Comparison of ENCODE assay signal across 12 cellular contexts in the genomic region with DNA sequence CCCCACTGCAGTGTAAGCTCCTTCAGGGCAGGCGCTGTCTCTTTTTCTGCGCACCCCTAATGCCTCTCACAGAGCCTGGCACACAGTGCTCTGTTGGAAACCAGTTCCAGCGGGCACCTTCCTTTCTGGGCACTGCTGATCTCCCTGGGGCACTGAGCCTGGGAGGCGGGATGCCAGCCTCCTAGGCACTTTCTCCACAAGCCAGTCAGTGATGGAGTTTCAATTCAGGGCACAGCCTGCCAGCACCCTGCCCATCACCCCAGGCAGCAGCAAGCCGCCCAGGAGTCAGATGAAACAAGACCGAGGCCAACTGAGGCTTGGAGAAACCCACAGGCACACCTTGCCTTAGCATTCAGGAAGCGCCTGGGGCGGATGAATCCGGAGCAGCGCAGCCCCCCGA. TPM values are rescaled to one million over a fixed set of nuclear protein-coding genes. Genes with fewer than 3 reads are reported as not detected.
DNase-seq lines count a peak whose midpoint lies in the region; ATAC-seq, FAIRE-seq and TF ChIP-seq lines count a peak whose summit lies in the region.
"Had no signal": no experiment of that assay in that cellular context is flagged by ENCODE, and none has a peak within 500 bp of the region (broad histone marks: within the 10 kb centered on the region; RNA-seq: fewer than 3 reads in every experiment).

No MANE protein-coding gene starts in this region.

- H3K36me3 ChIP-seq in BLaER1 treated with 17β-estradiol and CSF1 and Interleukin-3, amounts not matched to agents 10 nM and 100 nM, result no peaks in the 10 kb centered on the region
- no peaks in the 10 kb centered on the region for H3K36me3 ChIP-seq in hepatocyte (replicated peaks; ENCODE audit: insufficient read depth, low read depth)
- H3K36me3 ChIP-seq in pancreas, result no peaks in the 10 kb centered on the region

- no peak for DNase-seq in astrocyte of the spinal cord (ENCODE audit: low read depth, low spot score)
- DNase-seq in hepatocyte (ENCODE audit: low spot score), result no peak
- no peak for DNase-seq in pancreas
- DNase-seq in activated gamma-delta T cell (lab: John Stamatoyannopoulos, UW), result no peak
- no peak for DNase-seq in activated CD4-positive, alpha-beta T cell treated with anti-CD3 and anti-CD28 coated beads, Interleukin-2, amount 10 ng/mL, durations not matched to agents 7 days and 5 days
- DNase-seq in NAMALWA (ENCODE audit: low spot score), result no peak
- no peak for DNase-seq in Calu3
- DNase-seq: activated gamma-delta T cell treated with Interleukin-2 at 50 U/mL for 16 hours, NCI-H2029 treated with DMSO at 0.1 percent for 48 hours, SW 1271 had no signal

- peaks cover 31 to 73% (median 40%) of the 10 kb centered on the region in 10 experiments for H3K4me1 ChIP-seq in BLaER1 treated with 17β-estradiol and CSF1 and Interleukin-3, amounts not matched to agents 10 nM and 100 nM
- H3K4me1 ChIP-seq in hepatocyte (ENCODE audit: insufficient read depth), result peaks cover 19% of the 10 kb centered on the region
- H3K4me1 ChIP-seq in pancreas, result no peaks in the 10 kb centered on the region

- peaks cover 47 to 77% (median 68%) of the 10 kb centered on the region in 11 experiments for H3K27me3 ChIP-seq in BLaER1 treated with 17β-estradiol and CSF1 and Interleukin-3, amounts not matched to agents 10 nM and 100 nM
- H3K27me3 ChIP-seq in hepatocyte (no peaks in the 10 kb centered on the region), pancreas (no peaks in the 10 kb centered on the region)

- peak in 3 of 4 donors; percentile 22 to 43 (median 39) for ATAC-seq in pancreas

- H3K9ac ChIP-seq in BLaER1 treated with 17β-estradiol and CSF1 and Interleukin-3, amounts not matched to agents 10 nM and 100 nM, result peak overlapping the region in 2 of 11 experiments; percentile 32 to 44; a peak in 2 of 22 replicates

- no peak overlapping the region for H3K27ac ChIP-seq in BLaER1 treated with 17β-estradiol and CSF1 and Interleukin-3, amounts not matched to agents 10 nM and 100 nM
- H3K27ac ChIP-seq in hepatocyte, result peak overlapping the region; percentile 73
- H3K27ac ChIP-seq in pancreas, result no peak overlapping the region

- H3K4me1 Mint-ChIP-seq in activated CD4-positive, alpha-beta T cell treated with anti-CD3 and anti-CD28 coated beads, Interleukin-2, amount 10 ng/mL, durations not matched to agents 7 days and 5 days, result peaks cover 28% of the 10 kb centered on the region
- no peaks in the 10 kb centered on the region for H3K4me1 Mint-ChIP-seq in Calu3 (ENCODE audit: low read depth, unreplicated experiment)

- H3K9me3 ChIP-seq in BLaER1 treated with 17β-estradiol and CSF1 and Interleukin-3, amounts not matched to agents 10 nM and 100 nM (replicated peaks in 1 of 11), result peaks cover 0 to 7% (median 5%) of the 10 kb centered on the region in 11 experiments; a peak in 9 of 22 replicates
- H3K9me3 ChIP-seq in hepatocyte (ENCODE audit: low read depth), result no peaks in the 10 kb centered on the region
- H3K9me3 ChIP-seq in pancreas, result no peaks in the 10 kb centered on the region

- intact Hi-C loops in pancreas (cut with DNase I) (no loop called here), Calu3 (cut with micrococcal nuclease; ENCODE audit: unreplicated experiment) (no loop called here)

- TF ChIP-seq CTCF in astrocyte of the spinal cord (IDR thresholded peaks at IDR 0.05; ENCODE audit: low read depth, low read length) (no peak), hepatocyte (IDR thresholded peaks at IDR 0.05; ENCODE audit: poor library complexity) (no peak), pancreas (IDR thresholded peaks at IDR 0.05) (no peak), Calu3 (IDR thresholded peaks at IDR 0.05; ENCODE audit: unreplicated experiment) (no peak)

- H3K27ac Mint-ChIP-seq in activated CD4-positive, alpha-beta T cell treated with anti-CD3 and anti-CD28 coated beads, Interleukin-2, amount 10 ng/mL, durations not matched to agents 7 days and 5 days, result no peak overlapping the region
- no peak overlapping the region for H3K27ac Mint-ChIP-seq in Calu3 (ENCODE audit: unreplicated experiment)

- no peaks in the 10 kb centered on the region for H3K79me2 ChIP-seq in hepatocyte

- H3K36me3 Mint-ChIP-seq in activated CD4-positive, alpha-beta T cell treated with anti-CD3 and anti-CD28 coated beads, Interleukin-2, amount 10 ng/mL, durations not matched to agents 7 days and 5 days (ENCODE audit: low read depth), result no peaks in the 10 kb centered on the region
- H3K36me3 Mint-ChIP-seq in Calu3 (ENCODE audit: insufficient read depth, unreplicated experiment), result peaks cover 8% of the 10 kb centered on the region

- CTCF ChIA-PET in activated CD4-positive, alpha-beta T cell treated with anti-CD3 and anti-CD28 coated beads, Interleukin-2, amount 10 ng/mL, durations not matched to agents 7 days and 5 days (lab: Charles Lee), result interaction anchor here (0.7 to 1.4 kb wide), 3 partner anchors 10 to 47 kb away, joined by 3 to 4 read pairs (median 3); no protein-coding TSS in a partner anchor
- CTCF ChIA-PET in Calu3 (lab: Charles Lee), result no interaction called here

- no peak overlapping the region for H3K4me3 Mint-ChIP-seq in activated CD4-positive, alpha-beta T cell treated with anti-CD3 and anti-CD28 coated beads, Interleukin-2, amount 10 ng/mL, durations not matched to agents 7 days and 5 days
- no peak overlapping the region for H3K4me3 Mint-ChIP-seq in Calu3 (ENCODE audit: low read depth, unreplicated experiment)

- H3K9me3 Mint-ChIP-seq in activated CD4-positive, alpha-beta T cell treated with anti-CD3 and anti-CD28 coated beads, Interleukin-2, amount 10 ng/mL, durations not matched to agents 7 days and 5 days, result no peaks in the 10 kb centered on the region
- H3K9me3 Mint-ChIP-seq in Calu3 (ENCODE audit: low read depth, unreplicated experiment), result no peaks in the 10 kb centered on the region

- H2AFZ ChIP-seq in hepatocyte, result peak overlapping the region; percentile 42

- peaks cover 0 to 24% (median 0%) of the 10 kb centered on the region in 11 experiments; a peak in 8 of 22 replicates for H4K20me1 ChIP-seq in BLaER1 treated with 17β-estradiol and CSF1 and Interleukin-3, amounts not matched to agents 10 nM and 100 nM
- H4K20me1 ChIP-seq in hepatocyte (ENCODE audit: insufficient read depth, poor library complexity, severe bottlenecking), result no peaks in the 10 kb centered on the region

- H3K4me3 ChIP-seq in BLaER1 treated with 17β-estradiol and CSF1 and Interleukin-3, amounts not matched to agents 10 nM and 100 nM, result peak overlapping the region in 6 of 10 experiments; percentile 19 to 58 (median 42); a peak in 12 of 20 replicates
- peak overlapping the region; percentile 25 for H3K4me3 ChIP-seq in astrocyte of the spinal cord (ENCODE audit: low read depth, low read length)
- H3K4me3 ChIP-seq in hepatocyte, result no peak overlapping the region
- H3K4me3 ChIP-seq in pancreas, result peak overlapping the region; percentile 2 to 39 (median 30)

- H3K9me2 ChIP-seq in hepatocyte (replicated peaks; ENCODE audit: insufficient read depth), result no peaks in the 10 kb centered on the region

- BruUV-seq in Calu3 (replicated peaks; lab: Mats Ljungman, UMichigan), result no TSS peak

- WGBS in hepatocyte (ENCODE audit: low lambda C conversion rate, missing lambda C conversion rate), result 38% methylated on average over 11 of the region's 11 CpGs
- WGBS in pancreas, 2 donors, result 34 to 48% methylated on average over 7 to 11 of the region's 11 CpGs

- in situ Hi-C loops in astrocyte of the spinal cord (cut with HindIII; ENCODE audit: low sequenced_read_pairs), result no loop called here

- H3K27me3 Mint-ChIP-seq in activated CD4-positive, alpha-beta T cell treated with anti-CD3 and anti-CD28 coated beads, Interleukin-2, amount 10 ng/mL, durations not matched to agents 7 days and 5 days, result peaks cover 55% of the 10 kb centered on the region
- peaks cover 61% of the 10 kb centered on the region for H3K27me3 Mint-ChIP-seq in Calu3 (ENCODE audit: unreplicated experiment)

- POLR2A ChIA-PET in activated CD4-positive, alpha-beta T cell treated with anti-CD3 and anti-CD28 coated beads, Interleukin-2, amount 10 ng/mL, durations not matched to agents 7 days and 5 days (lab: Charles Lee), result interaction anchor here (0.6 kb wide), 1 partner anchor 18 kb away, joined by 4 read pairs; no protein-coding TSS in a partner anchor

- no peak for FAIRE-seq in pancreas (lab: Jason Lieb, UNC)
- FAIRE-seq: D721Med had no signal

- peak overlapping the region; percentile 38 to 91 (median 55); a peak in 21 of 22 replicates for H3K4me2 ChIP-seq in BLaER1 treated with 17β-estradiol and CSF1 and Interleukin-3, amounts not matched to agents 10 nM and 100 nM
- peak overlapping the region; percentile 72 for H3K4me2 ChIP-seq in hepatocyte

RNA-seq across cellular contexts. Expression of a gene that starts 5.7 kb away (rescaled TPM):
- total RNA-seq in hepatocyte, result 96.8 and 107 TPM in 2 replicates
- polyA plus RNA-seq in hepatocyte, result 59.3 and 75.9 TPM in 2 replicates
- 100 to 1,000 TPM in 2 of 6 donors, 10 to 100 TPM in 4; 88.8 to 165 (median 94.5) TPM for total RNA-seq in pancreas
- 10 to 100 TPM; 38.7 to 48.6 TPM for polyA plus RNA-seq in pancreas
- total RNA-seq in activated CD4-positive, alpha-beta T cell treated with anti-CD3 and anti-CD28 coated beads, Interleukin-2, amount 10 ng/mL, durations not matched to agents 7 days and 5 days, result 100 to 1,000 TPM; 144 to 156 TPM
- 117 and 119 TPM in 2 replicates for total RNA-seq in Calu3 (2022)

RNA-seq across cellular contexts. Expression of a gene that starts 33.7 kb away (rescaled TPM):
- total RNA-seq in hepatocyte, result 1.0 and 2.4 TPM in 2 replicates
- polyA plus RNA-seq in hepatocyte, result 0.93 and 1.3 TPM in 2 replicates
- 10 to 100 TPM in 1 of 6 donors, 1 to 10 TPM in 5; 1.6 to 11.7 (median 3.7) TPM for total RNA-seq in pancreas
- polyA plus RNA-seq in pancreas, result 10 to 100 TPM; 11.7 to 15.9 TPM
- 1 to 10 TPM; 3.5 to 3.6 TPM for total RNA-seq in activated CD4-positive, alpha-beta T cell treated with anti-CD3 and anti-CD28 coated beads, Interleukin-2, amount 10 ng/mL, durations not matched to agents 7 days and 5 days
- 6.4 and 7.9 TPM in 2 replicates for total RNA-seq in Calu3 (2022)
